ENCODE assay signal across 18 cellular contexts in the genomic region with DNA sequence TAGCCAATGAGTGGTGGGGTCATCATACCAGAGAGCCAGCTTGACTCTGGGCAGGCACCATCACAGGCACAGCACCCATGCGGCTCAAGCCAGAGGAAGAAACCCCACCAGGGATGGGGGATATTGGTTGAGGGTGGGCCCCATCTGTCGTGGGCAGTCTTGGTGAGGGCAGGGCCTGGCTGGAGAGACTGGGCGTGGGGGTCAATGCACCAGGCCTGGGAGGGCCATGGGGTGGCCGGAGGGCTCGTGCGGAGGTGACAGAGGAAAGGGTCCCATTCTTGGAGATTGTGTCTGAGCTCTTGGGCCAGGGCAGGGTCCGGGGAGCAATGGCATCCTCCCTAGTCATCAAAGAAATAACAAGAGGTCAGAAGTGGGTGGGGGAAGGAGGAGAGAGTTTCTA. TPM values are rescaled to one million over a fixed set of nuclear protein-coding genes. Genes with fewer than 3 reads are reported as not detected.
A peak's percentile ranks its signal among the peaks of the same experiment; 100 is the strongest.
DNase-seq lines count a peak whose midpoint lies in the region; ATAC-seq and TF ChIP-seq lines count a peak whose summit lies in the region.
"Had no signal": no experiment of that assay in that cellular context is flagged by ENCODE, and none has a peak within 500 bp of the region (broad histone marks: within the 10 kb centered on the region; RNA-seq: fewer than 3 reads in every experiment).

No MANE protein-coding gene starts in this region.

- H3K36me3 Mint-ChIP-seq in dendritic cell treated with granulocyte-macrophage colony-stimulating factor and Interleukin-4, amounts not matched to agents 40 ng/mL and 50 ng/mL, for 4 days (ENCODE audit: low read depth): no peaks in the 10 kb centered on the region

- peak overlapping the region; percentile 20 for H3K27ac Mint-ChIP-seq in dendritic cell treated with granulocyte-macrophage colony-stimulating factor and Interleukin-4, amounts not matched to agents 40 ng/mL and 50 ng/mL, for 4 days

- H3K9me3 Mint-ChIP-seq in dendritic cell treated with granulocyte-macrophage colony-stimulating factor and Interleukin-4, amounts not matched to agents 40 ng/mL and 50 ng/mL, for 4 days: no peaks in the 10 kb centered on the region

- peaks cover 23% of the 10 kb centered on the region for H3K27me3 Mint-ChIP-seq in dendritic cell treated with granulocyte-macrophage colony-stimulating factor and Interleukin-4, amounts not matched to agents 40 ng/mL and 50 ng/mL, for 4 days

- peaks cover 28 to 67% (median 47%) of the 10 kb centered on the region in 10 experiments for H3K4me1 ChIP-seq in BLaER1 treated with 17β-estradiol and CSF1 and Interleukin-3, amounts not matched to agents 10 nM and 100 nM
- H3K4me1 ChIP-seq in mucosa of descending colon (ENCODE audit: low read depth) (peaks cover 31% of the 10 kb centered on the region), tibial artery (peaks cover 0 to 69% (median 31%) of the 10 kb centered on the region in 4 donors)

- peaks cover 0 to 14% (median 0%) of the 10 kb centered on the region in 11 experiments; a peak in 2 of 22 replicates for H4K20me1 ChIP-seq in BLaER1 treated with 17β-estradiol and CSF1 and Interleukin-3, amounts not matched to agents 10 nM and 100 nM

- peak in 2 of 3 donors; percentile 30 to 48 for DNase-seq in mucosa of descending colon
- DNase-seq in tibial artery: no peak
- no peak for DNase-seq in stimulated activated CD4-positive, alpha-beta T cell treated with anti-CD3 and anti-CD28 coated beads, Interleukin-1b, Interleukin-23, amount 100 ng/mL, for 48 hours
- DNase-seq in activated T-cell treated with anti-CD3 and anti-CD28 coated beads, Interleukin-2, amount 50 U/mL, for 1 hour: no peak
- no peak for DNase-seq in NCI-H2171 treated with DMSO at 0.1 percent for 48 hours (lab: John Stamatoyannopoulos, UW)
- DNase-seq: GF-D8, MG63, NCI-H1417, NCI-H187, NCI-H510A, NCI-H748 treated with DMSO at 0.1 percent for 48 hours, SIG-M5 had no signal

- peaks cover 75% of the 10 kb centered on the region for H3K4me1 Mint-ChIP-seq in dendritic cell treated with granulocyte-macrophage colony-stimulating factor and Interleukin-4, amounts not matched to agents 40 ng/mL and 50 ng/mL, for 4 days (ENCODE audit: low read depth)

- TF ChIP-seq CTCF in mucosa of descending colon (IDR thresholded peaks at IDR 0.05) (no peak), tibial artery (IDR thresholded peaks at IDR 0.05) (no peak)

- H3K27me3 ChIP-seq in BLaER1 treated with 17β-estradiol and CSF1 and Interleukin-3, amounts not matched to agents 10 nM and 100 nM: no peaks in the 10 kb centered on the region; a peak in 1 of 22 replicates
- no peaks in the 10 kb centered on the region for H3K27me3 ChIP-seq in tibial artery
- H3K27me3 ChIP-seq: MG63 had no signal

- H3K27ac ChIP-seq in BLaER1 treated with 17β-estradiol and CSF1 and Interleukin-3, amounts not matched to agents 10 nM and 100 nM: no peak overlapping the region
- peak overlapping the region; percentile 36 to 98 for H3K27ac ChIP-seq in tibial artery

- H3K9me3 ChIP-seq in BLaER1 treated with 17β-estradiol and CSF1 and Interleukin-3, amounts not matched to agents 10 nM and 100 nM (replicated peaks in 1 of 11): no peaks in the 10 kb centered on the region
- H3K9me3 ChIP-seq in mucosa of descending colon (no peaks in the 10 kb centered on the region), tibial artery (no peaks in the 10 kb centered on the region)
- H3K9me3 ChIP-seq: MG63 had no signal

- H3K9ac ChIP-seq in BLaER1 treated with 17β-estradiol and CSF1 and Interleukin-3, amounts not matched to agents 10 nM and 100 nM: no peak overlapping the region

- ATAC-seq in mucosa of descending colon: no peak
- ATAC-seq: Panc1 had no signal

- H3K4me2 ChIP-seq in BLaER1 treated with 17β-estradiol and CSF1 and Interleukin-3, amounts not matched to agents 10 nM and 100 nM: peak overlapping the region in 9 of 11 experiments; percentile 27 to 87 (median 67); a peak in 15 of 22 replicates

- no peak overlapping the region for H3K4me3 Mint-ChIP-seq in dendritic cell treated with granulocyte-macrophage colony-stimulating factor and Interleukin-4, amounts not matched to agents 40 ng/mL and 50 ng/mL, for 4 days

- H3K36me3 ChIP-seq in BLaER1 treated with 17β-estradiol and CSF1 and Interleukin-3, amounts not matched to agents 10 nM and 100 nM: peaks cover 0 to 23% (median 0%) of the 10 kb centered on the region in 11 experiments; a peak in 4 of 22 replicates
- H3K36me3 ChIP-seq in mucosa of descending colon (ENCODE audit: low read depth): no peaks in the 10 kb centered on the region
- peaks cover 31 to 48% (median 37%) of the 10 kb centered on the region in 3 donors for H3K36me3 ChIP-seq in tibial artery
- H3K36me3 ChIP-seq: MG63 had no signal

- H3K4me3 ChIP-seq in BLaER1 treated with 17β-estradiol and CSF1 and Interleukin-3, amounts not matched to agents 10 nM and 100 nM: no peak overlapping the region
- H3K4me3 ChIP-seq in mucosa of descending colon: no peak overlapping the region
- H3K4me3 ChIP-seq in tibial artery: no peak overlapping the region
- H3K4me3 ChIP-seq: K562, MG63 had no signal

- intact Hi-C loops in dendritic cell treated with granulocyte-macrophage colony-stimulating factor and Interleukin-4, amounts not matched to agents 40 ng/mL and 50 ng/mL, for 4 days (cut with micrococcal nuclease): no loop called here
- intact Hi-C loops in mucosa of descending colon (cut with DNase I, micrococcal nuclease) (no loop called here), tibial artery (cut with DNase I; ENCODE audit: low total_unique reads) (loop anchor here (10.0 kb wide), 1 partner anchor 621 kb away; no protein-coding TSS in a partner anchor)

RNA-seq across cellular contexts. Expression of a gene that starts 1.6 kb away (rescaled TPM):
- total RNA-seq in mucosa of descending colon: 100 to 1,000 TPM in 2 of 3 donors, 10 to 100 TPM in 1; 78.6 to 268 (median 126) TPM
- total RNA-seq: H4, K562, LHCN-M2 had no signal

RNA-seq across cellular contexts. Expression of a gene that starts 8.5 kb away (rescaled TPM):
- 10 to 100 TPM in 1 of 3 donors, 1 to 10 TPM in 2; 7.7 to 11.5 (median 8.4) TPM for total RNA-seq in mucosa of descending colon

RNA-seq across cellular contexts. Expression of a gene that starts 13.9 kb away (rescaled TPM):
- 1 to 10 TPM; 1.7 to 5.3 (median 2.0) TPM for total RNA-seq in mucosa of descending colon

RNA-seq across cellular contexts. Expression of a gene that starts 46.6 kb away (rescaled TPM):
- total RNA-seq in mucosa of descending colon: 10 to 100 TPM in 1 of 3 donors, 1 to 10 TPM in 2; 7.2 to 13.6 (median 8.4) TPM

Comparison
In these comparisons a context has a peak if more than half of its experiments do, and no peak if none do; other contexts are left out.
1. H3K27ac ChIP-seq: peak in tibial artery (2 of 2); none in BLaER1 treated with 17β-estradiol and CSF1 and Interleukin-3, amounts not matched to agents 10 nM and 100 nM (0 of 11).
2. DNase-seq: peak in mucosa of descending colon (2 of 3); none in tibial artery (0 of 2), stimulated activated CD4-positive, alpha-beta T cell treated with anti-CD3 and anti-CD28 coated beads, Interleukin-1b, Interleukin-23, amount 100 ng/mL, for 48 hours (single experiment), activated T-cell treated with anti-CD3 and anti-CD28 coated beads, Interleukin-2, amount 50 U/mL, for 1 hour (single experiment) and NCI-H2171 treated with DMSO at 0.1 percent for 48 hours (single experiment).